ENCODE assay signal across 11 cellular contexts in the genomic region with DNA sequence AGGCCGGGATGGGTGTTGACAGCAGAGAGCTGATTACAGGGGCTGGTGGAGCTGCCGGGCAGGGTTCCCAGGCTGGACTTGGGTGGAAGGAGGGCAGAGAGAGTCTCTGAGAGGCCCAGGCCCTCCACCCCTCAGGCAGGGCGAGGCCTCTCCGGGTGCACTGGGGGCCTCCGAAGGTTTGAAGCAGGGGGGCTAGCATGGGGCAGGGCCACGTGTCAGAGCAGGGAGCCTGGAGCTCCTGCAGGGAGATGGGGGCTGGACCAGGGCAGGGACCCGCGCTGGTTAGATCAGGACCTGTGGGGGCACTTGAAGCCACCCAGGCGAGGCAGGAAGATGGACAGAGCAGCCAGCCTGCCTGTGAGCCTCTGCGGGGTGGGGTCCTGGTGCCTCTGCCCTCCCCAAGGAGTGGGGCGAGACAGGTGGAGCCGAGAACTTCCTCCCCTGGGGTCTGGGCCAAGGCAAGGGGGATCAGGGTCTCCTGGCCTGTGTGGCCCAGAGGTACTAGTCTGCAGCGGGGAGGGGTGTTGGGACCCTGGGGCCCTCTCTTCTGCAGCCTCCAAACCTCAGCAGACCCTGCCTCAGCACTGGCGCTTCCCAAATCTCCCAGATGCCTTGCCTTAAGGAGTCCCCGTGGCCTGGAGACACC. TPM values are rescaled to one million over a fixed set of nuclear protein-coding genes. Genes with fewer than 3 reads are reported as not detected.
DNase-seq lines count a peak whose midpoint lies in the region; ATAC-seq and TF ChIP-seq lines count a peak whose summit lies in the region.
"Had no signal": no experiment of that assay in that cellular context is flagged by ENCODE, and none has a peak within 500 bp of the region (broad histone marks: within the 10 kb centered on the region; RNA-seq: fewer than 3 reads in every experiment).

No MANE protein-coding gene starts in this region.

- peaks cover 35 to 57% (median 54%) of the 10 kb centered on the region in 11 experiments for H3K27me3 ChIP-seq in BLaER1 treated with 17β-estradiol and CSF1 and Interleukin-3, amounts not matched to agents 10 nM and 100 nM
- H3K27me3 ChIP-seq in OCI-LY1 (ENCODE audit: insufficient read depth, low read length) (peaks cover 3% of the 10 kb centered on the region; the same call in 1 of the 2 replicates), ectodermal cell (ENCODE audit: control insufficient read depth, insufficient read depth, low read length, poor library complexity, severe bottlenecking) (peaks cover 51% of the 10 kb centered on the region), neural cell (ENCODE audit: insufficient read depth, low read depth, low read length) (peaks cover 10% of the 10 kb centered on the region)

- no peak overlapping the region; a peak in 1 of 22 replicates for H3K9ac ChIP-seq in BLaER1 treated with 17β-estradiol and CSF1 and Interleukin-3, amounts not matched to agents 10 nM and 100 nM
- no peak overlapping the region for H3K9ac ChIP-seq in OCI-LY1 (ENCODE audit: low read length)
- H3K9ac ChIP-seq in neural cell (ENCODE audit: low read length): peak overlapping the region; percentile 68

- no peak for TF ChIP-seq RAD21 in neural cell (conservative IDR thresholded peaks at IDR 0.05)

- DNase-seq in NCI-H1436 treated with DMSO at 0.1 percent for 48 hours (lab: John Stamatoyannopoulos, UW) (no peak), superior temporal gyrus (ENCODE audit: extremely low spot score) (no peak), mucosa of gallbladder (ENCODE audit: low spot score) (no peak)
- DNase-seq: activated CD4-positive, alpha-beta T cell treated with anti-CD3 and anti-CD28 coated beads, Interleukin-2, amount 50 U/mL, for 48 hours; NCI-H524 treated with DMSO at 0.1 percent for 48 hours had no signal

- TF ChIP-seq CTCF in OCI-LY1 (IDR thresholded peaks at IDR 0.05; ENCODE audit: low read length) (no peak), neural cell (IDR thresholded peaks at IDR 0.05; ENCODE audit: poor library complexity, severe bottlenecking) (no peak)

- no peaks in the 10 kb centered on the region for H3K36me3 ChIP-seq in BLaER1 treated with 17β-estradiol and CSF1 and Interleukin-3, amounts not matched to agents 10 nM and 100 nM
- H3K36me3 ChIP-seq in OCI-LY1 (ENCODE audit: insufficient read depth, low read length) (no peaks in the 10 kb centered on the region), ectodermal cell (ENCODE audit: control insufficient read depth, insufficient read depth, low read length) (no peaks in the 10 kb centered on the region), neural cell (ENCODE audit: insufficient read depth, low read length) (no peaks in the 10 kb centered on the region)

- H4K20me1 ChIP-seq in BLaER1 treated with 17β-estradiol and CSF1 and Interleukin-3, amounts not matched to agents 10 nM and 100 nM: peaks cover 0 to 49% (median 14%) of the 10 kb centered on the region in 11 experiments; a peak in 14 of 22 replicates
- H4K20me1 ChIP-seq in OCI-LY1 (ENCODE audit: insufficient read depth, low read length) (no peaks in the 10 kb centered on the region), neural cell (ENCODE audit: insufficient read depth) (no peaks in the 10 kb centered on the region)

- TF ChIP-seq EP300 in neural cell (conservative IDR thresholded peaks at IDR 0.05; ENCODE audit: poor library complexity, severe bottlenecking): no peak

- 71 to 73% methylated on average over 15 of the region's 15 CpGs for WGBS in ectodermal cell, 2 experiments

- ATAC-seq in GM21717 (IDR thresholded peaks at IDR 0.05; ENCODE audit: unreplicated experiment): no peak

- H3F3A ChIP-seq in OCI-LY1 (ENCODE audit: insufficient read depth, low read length): peaks cover 4% of the 10 kb centered on the region; the same call in 1 of the 2 replicates
- H3F3A ChIP-seq in neural cell (ENCODE audit: insufficient read depth, low read length, poor library complexity, severe bottlenecking): no peaks in the 10 kb centered on the region

- peaks cover 19 to 54% (median 39%) of the 10 kb centered on the region in 10 experiments for H3K4me1 ChIP-seq in BLaER1 treated with 17β-estradiol and CSF1 and Interleukin-3, amounts not matched to agents 10 nM and 100 nM
- peaks cover 18% of the 10 kb centered on the region for H3K4me1 ChIP-seq in OCI-LY1 (ENCODE audit: insufficient read depth, low read length, severe bottlenecking)
- no peaks in the 10 kb centered on the region for H3K4me1 ChIP-seq in ectodermal cell (ENCODE audit: control insufficient read depth, insufficient read depth, low read length)

- H3K79me2 ChIP-seq in OCI-LY1 (ENCODE audit: insufficient read depth, low read length) (no peaks in the 10 kb centered on the region), neural cell (replicated peaks; ENCODE audit: insufficient read depth, low read length) (no peaks in the 10 kb centered on the region)

- H2AFZ ChIP-seq in OCI-LY1 (ENCODE audit: low read length): no peak overlapping the region
- no peak overlapping the region for H2AFZ ChIP-seq in neural cell (ENCODE audit: low read depth, low read length)

- no peak overlapping the region for H3K4me3 ChIP-seq in BLaER1 treated with 17β-estradiol and CSF1 and Interleukin-3, amounts not matched to agents 10 nM and 100 nM
- no peak overlapping the region for H3K4me3 ChIP-seq in OCI-LY1 (ENCODE audit: low read depth, low read length, poor library complexity, severe bottlenecking)
- H3K4me3 ChIP-seq in ectodermal cell (ENCODE audit: insufficient read depth, low read depth, low read length): peak overlapping the region; percentile 35
- peak overlapping the region; percentile 68 for H3K4me3 ChIP-seq in neural cell (ENCODE audit: low read length)

- H3K9me2 ChIP-seq in OCI-LY1 (ENCODE audit: low read depth, low read length) (no peaks in the 10 kb centered on the region), neural cell (ENCODE audit: insufficient read depth, low read length) (no peaks in the 10 kb centered on the region)

- peak overlapping the region in 8 of 11 experiments; percentile 29 to 86 (median 75); a peak in 14 of 22 replicates for H3K4me2 ChIP-seq in BLaER1 treated with 17β-estradiol and CSF1 and Interleukin-3, amounts not matched to agents 10 nM and 100 nM
- H3K4me2 ChIP-seq in OCI-LY1 (ENCODE audit: low read length) (peak overlapping the region; percentile 51; the same call in 1 of the 2 replicates), neural cell (ENCODE audit: low read length) (peak overlapping the region; percentile 68)

- no peak overlapping the region; a peak in 1 of 22 replicates for H3K27ac ChIP-seq in BLaER1 treated with 17β-estradiol and CSF1 and Interleukin-3, amounts not matched to agents 10 nM and 100 nM
- H3K27ac ChIP-seq in OCI-LY1 (ENCODE audit: low read depth, low read length, poor library complexity, severe bottlenecking): no peak overlapping the region
- no peak overlapping the region for H3K27ac ChIP-seq in ectodermal cell (ENCODE audit: insufficient read depth, low read depth, low read length, poor library complexity, severe bottlenecking)
- no peak overlapping the region for H3K27ac ChIP-seq in neural cell (ENCODE audit: low read length)
- H3K27ac ChIP-seq: epithelial cell of prostate had no signal

- H3K9me3 ChIP-seq in BLaER1 treated with 17β-estradiol and CSF1 and Interleukin-3, amounts not matched to agents 10 nM and 100 nM (replicated peaks in 1 of 11): peaks cover 0 to 3% (median 0%) of the 10 kb centered on the region in 11 experiments; a peak in 11 of 22 replicates
- no peaks in the 10 kb centered on the region for H3K9me3 ChIP-seq in OCI-LY1 (ENCODE audit: low read length)
- no peaks in the 10 kb centered on the region for H3K9me3 ChIP-seq in ectodermal cell (ENCODE audit: control insufficient read depth, low read length)
- no peaks in the 10 kb centered on the region for H3K9me3 ChIP-seq in neural cell (ENCODE audit: low read length)

TF ChIP-seq in neural cell, 6 proteins besides CTCF, POLR2A, EP300 and RAD21 (continues in another document):
- TF ChIP-seq TAF1 (IDR thresholded peaks at IDR 0.05; ENCODE audit: low read depth): no peak
- TF ChIP-seq POLR2AphosphoS5 (IDR thresholded peaks at IDR 0.05): no peak
- no peak for TF ChIP-seq EZH2 (IDR thresholded peaks at IDR 0.05; ENCODE audit: borderline replicate concordance, insufficient read depth, low read length, poor library complexity, severe bottlenecking)

RNA-seq across cellular contexts. Expression of gene PANX2, which starts 0.9 kb away (rescaled TPM):
- polyA plus RNA-seq in ectodermal cell (2013, experiment 1 of 4): 1.9 TPM
- 1.8 TPM for polyA plus RNA-seq in ectodermal cell (2013, experiment 2 of 4)
- polyA plus RNA-seq in ectodermal cell (2013, experiment 3 of 4): 2.1 TPM
- 1.9 TPM for polyA plus RNA-seq in ectodermal cell (2013, experiment 4 of 4)
- polyA plus RNA-seq in neural cell: 3.4 and 6.4 TPM in 2 replicates
- polyA minus RNA-seq in neural cell: 3.4 and 3.5 TPM in 2 replicates
- 0.95 TPM for total RNA-seq in mucosa of gallbladder

RNA-seq across cellular contexts. Expression of gene TRABD, which starts 14.3 kb away (rescaled TPM):
- polyA plus RNA-seq in ectodermal cell (2013, experiment 1 of 4): 40.4 TPM
- 33.6 TPM for polyA plus RNA-seq in ectodermal cell (2013, experiment 2 of 4)
- polyA plus RNA-seq in ectodermal cell (2013, experiment 3 of 4): 33.2 TPM
- polyA plus RNA-seq in ectodermal cell (2013, experiment 4 of 4): 34.9 TPM
- 31.8 and 37.9 TPM in 2 replicates for polyA plus RNA-seq in neural cell
- 11.7 and 12.4 TPM in 2 replicates for polyA minus RNA-seq in neural cell
- total RNA-seq in mucosa of gallbladder: 55.1 TPM

RNA-seq across cellular contexts. Expression of gene SELENOO, which starts 29.4 kb away (rescaled TPM):
- 21.4 TPM for polyA plus RNA-seq in ectodermal cell (2013, experiment 1 of 4)
- polyA plus RNA-seq in ectodermal cell (2013, experiment 2 of 4): 17.0 TPM
- 15.9 TPM for polyA plus RNA-seq in ectodermal cell (2013, experiment 3 of 4)
- 17.0 TPM for polyA plus RNA-seq in ectodermal cell (2013, experiment 4 of 4)
- 42.0 and 54.2 TPM in 2 replicates for polyA plus RNA-seq in neural cell
- polyA minus RNA-seq in neural cell: 8.5 and 9.7 TPM in 2 replicates
- total RNA-seq in mucosa of gallbladder: 37.0 TPM

Comparison
In these comparisons a context has a peak if more than half of its experiments do, and no peak if none do; other contexts are left out.
1. H3K4me3 ChIP-seq: peak in ectodermal cell (single experiment) and neural cell (single experiment); none in BLaER1 treated with 17β-estradiol and CSF1 and Interleukin-3, amounts not matched to agents 10 nM and 100 nM (0 of 10) and OCI-LY1 (single experiment).
2. Peak in every context shown above with its lines, with median percentiles within 50 percentile points of each other: H3K4me2 ChIP-seq.